6 cellular contexts compared by ENCODE assay signal in the genomic region with DNA sequence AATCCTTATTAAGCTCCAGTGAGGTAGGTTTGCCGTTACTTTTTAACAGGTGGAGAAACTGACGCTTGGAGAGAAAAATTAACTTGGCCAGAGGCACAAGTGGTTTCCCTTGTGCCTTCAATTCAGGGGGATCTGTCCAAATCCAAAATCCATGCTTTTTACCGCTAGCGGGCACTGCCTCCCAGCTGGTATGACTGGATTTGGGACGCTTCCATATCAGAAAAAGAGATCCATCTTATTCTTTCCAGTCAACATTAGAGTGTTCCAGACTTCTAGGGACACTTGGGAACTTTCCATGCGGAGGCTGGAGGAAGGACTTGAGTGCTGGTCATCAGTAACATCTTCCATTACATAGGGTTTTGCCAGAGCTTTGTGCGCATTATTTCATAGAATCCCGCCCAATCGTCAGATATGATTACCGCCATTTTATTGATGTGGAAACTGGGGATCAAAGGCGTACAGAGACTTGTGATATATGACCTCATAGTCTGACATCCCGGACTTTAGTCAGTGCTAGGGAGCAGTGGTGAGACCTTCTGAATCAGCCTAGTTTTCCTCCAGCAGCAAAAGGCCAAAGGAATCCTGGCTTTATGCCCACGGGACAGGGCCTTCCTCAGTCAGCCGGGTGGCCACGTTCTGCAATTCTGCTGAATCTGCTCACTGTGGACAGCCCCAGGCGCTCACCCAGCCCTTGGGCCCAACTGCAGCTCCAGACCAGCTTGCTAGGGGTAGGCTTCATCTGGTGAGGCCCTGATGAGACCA. TPM values are rescaled to one million over a fixed set of nuclear protein-coding genes. Genes with fewer than 3 reads are reported as not detected.
DNase-seq lines count a peak whose midpoint lies in the region; ATAC-seq and TF ChIP-seq lines count a peak whose summit lies in the region.

No MANE protein-coding gene starts in this region.

- H3K9me3 ChIP-seq in CD8-positive, alpha-beta memory T cell (ENCODE audit: low read length), result no peaks in the 10 kb centered on the region
- H3K9me3 ChIP-seq in left lung, result no peaks in the 10 kb centered on the region

- ATAC-seq in WTC11, result no peak
- ATAC-seq in left lung, result peak; percentile 3
- no peak for ATAC-seq in GM18873 (IDR thresholded peaks at IDR 0.05; ENCODE audit: low FRiP score, unreplicated experiment)

- TF ChIP-seq CTCF in WTC11 (IDR thresholded peaks at IDR 0.05) (no peak), left lung (IDR thresholded peaks at IDR 0.05) (no peak)

- intact Hi-C loops in left lung (cut with DNase I), result no loop called here

- no peak overlapping the region for H3K4me3 ChIP-seq in CD8-positive, alpha-beta memory T cell (ENCODE audit: low read length)
- H3K4me3 ChIP-seq in left lung, result no peak overlapping the region

- H3K4me3 Mint-ChIP-seq in CD8-positive, alpha-beta memory T cell, result peak overlapping the region; percentile 82 to 94 (median 89)
- peak overlapping the region; percentile 80 for H3K4me3 Mint-ChIP-seq in WTC11

- H3K36me3 ChIP-seq in CD8-positive, alpha-beta memory T cell (ENCODE audit: insufficient read depth, low read length), result no peaks in the 10 kb centered on the region
- peaks cover 0 to 4% of the 10 kb centered on the region in 2 donors for H3K36me3 ChIP-seq in left lung

- H3K27me3 ChIP-seq in CD8-positive, alpha-beta memory T cell (ENCODE audit: insufficient read depth, low read length, poor library complexity, severe bottlenecking), result no peaks in the 10 kb centered on the region
- no peaks in the 10 kb centered on the region for H3K27me3 ChIP-seq in left lung

- H3K27ac ChIP-seq in CD8-positive, alpha-beta memory T cell (ENCODE audit: low read depth, low read length), result peak overlapping the region; percentile 67
- H3K27ac ChIP-seq in left lung, result peak overlapping the region; percentile 87 to 88

- POLR2A ChIA-PET in CD8-positive, alpha-beta memory T cell (lab: Charles Lee), result interaction anchor here (0.6 to 2.7 kb wide), 5 partner anchors 13 to 129 kb away, joined by 3 to 15 read pairs (median 5); a partner anchor contains a TSS
- POLR2A ChIA-PET in WTC11 (lab: Charles Lee), result interaction anchor here (0.8 to 1.0 kb wide), 2 partner anchors 13 to 130 kb away, joined by 3 to 4 read pairs; no protein-coding TSS in a partner anchor

- peaks cover 62 to 77% (median 69%) of the 10 kb centered on the region in 3 donors for H3K4me1 Mint-ChIP-seq in CD8-positive, alpha-beta memory T cell
- H3K4me1 Mint-ChIP-seq in WTC11, result peaks cover 9% of the 10 kb centered on the region

- no peak for DNase-seq in CD8-positive, alpha-beta memory T cell
- DNase-seq in WTC11 (ENCODE audit: low spot score) (no peak), left lung (peak; percentile 56 to 79), GOT3 (lab: John Stamatoyannopoulos, UW) (no peak), NCI-H1092 (lab: John Stamatoyannopoulos, UW) (no peak)

- peaks cover 0 to 6% (median 3%) of the 10 kb centered on the region in 3 donors for H3K36me3 Mint-ChIP-seq in CD8-positive, alpha-beta memory T cell
- H3K36me3 Mint-ChIP-seq in WTC11, result peaks cover 7% of the 10 kb centered on the region

- H3K4me1 ChIP-seq in CD8-positive, alpha-beta memory T cell (ENCODE audit: insufficient read depth, low read length), result peaks cover 68% of the 10 kb centered on the region
- peaks cover 15 to 49% of the 10 kb centered on the region in 2 donors for H3K4me1 ChIP-seq in left lung

- no peaks in the 10 kb centered on the region for H3K9me3 Mint-ChIP-seq in CD8-positive, alpha-beta memory T cell
- H3K9me3 Mint-ChIP-seq in WTC11, result 0 out of 2 replicates have a peak, but pooled peaks cover 4% of the 10 kb centered on the region

- H3K27ac Mint-ChIP-seq in CD8-positive, alpha-beta memory T cell, result peak overlapping the region; percentile 50 to 97 (median 88)
- no peak overlapping the region for H3K27ac Mint-ChIP-seq in WTC11

- no peaks in the 10 kb centered on the region for H3K27me3 Mint-ChIP-seq in CD8-positive, alpha-beta memory T cell
- H3K27me3 Mint-ChIP-seq in WTC11 (ENCODE audit: low read depth), result peaks cover 2% of the 10 kb centered on the region; the same call in 1 of the 2 replicates

- CTCF ChIA-PET in CD8-positive, alpha-beta memory T cell (lab: Charles Lee), result interaction anchor here (0.6 to 10.1 kb wide), 14 partner anchors 18 to 322 kb away, joined by 3 to 102 read pairs (median 4); a partner anchor contains a TSS
- CTCF ChIA-PET in WTC11 (lab: Charles Lee), result interaction anchor here (1.2 to 4.6 kb wide), 10 partner anchors 11 to 322 kb away, joined by 3 to 63 read pairs (median 12); a partner anchor contains a TSS

TF ChIP-seq in WTC11, 78 proteins besides CTCF, POLR2A, EP300 and RAD21 (continues in another document):
- TF ChIP-seq RELA (CRISPR knock-in tag; IDR thresholded peaks at IDR 0.05; ENCODE audit: borderline replicate concordance), result no peak
- no peak for TF ChIP-seq GABPB1 (CRISPR knock-in tag; IDR thresholded peaks at IDR 0.05)
- TF ChIP-seq, protein P1, sequence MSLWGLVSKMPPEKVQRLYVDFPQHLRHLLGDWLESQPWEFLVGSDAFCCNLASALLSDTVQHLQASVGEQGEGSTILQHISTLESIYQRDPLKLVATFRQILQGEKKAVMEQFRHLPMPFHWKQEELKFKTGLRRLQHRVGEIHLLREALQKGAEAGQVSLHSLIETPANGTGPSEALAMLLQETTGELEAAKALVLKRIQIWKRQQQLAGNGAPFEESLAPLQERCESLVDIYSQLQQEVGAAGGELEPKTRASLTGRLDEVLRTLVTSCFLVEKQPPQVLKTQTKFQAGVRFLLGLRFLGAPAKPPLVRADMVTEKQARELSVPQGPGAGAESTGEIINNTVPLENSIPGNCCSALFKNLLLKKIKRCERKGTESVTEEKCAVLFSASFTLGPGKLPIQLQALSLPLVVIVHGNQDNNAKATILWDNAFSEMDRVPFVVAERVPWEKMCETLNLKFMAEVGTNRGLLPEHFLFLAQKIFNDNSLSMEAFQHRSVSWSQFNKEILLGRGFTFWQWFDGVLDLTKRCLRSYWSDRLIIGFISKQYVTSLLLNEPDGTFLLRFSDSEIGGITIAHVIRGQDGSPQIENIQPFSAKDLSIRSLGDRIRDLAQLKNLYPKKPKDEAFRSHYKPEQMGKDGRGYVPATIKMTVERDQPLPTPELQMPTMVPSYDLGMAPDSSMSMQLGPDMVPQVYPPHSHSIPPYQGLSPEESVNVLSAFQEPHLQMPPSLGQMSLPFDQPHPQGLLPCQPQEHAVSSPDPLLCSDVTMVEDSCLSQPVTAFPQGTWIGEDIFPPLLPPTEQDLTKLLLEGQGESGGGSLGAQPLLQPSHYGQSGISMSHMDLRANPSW (CRISPR knock-in tag; conservative IDR thresholded peaks at IDR 0.05; ENCODE audit: low read depth), result no peak
- TF ChIP-seq GTF2I (CRISPR knock-in tag; conservative IDR thresholded peaks at IDR 0.05), result no peak
- no peak for TF ChIP-seq CREB1 (CRISPR knock-in tag; IDR thresholded peaks at IDR 0.05)
- no peak for TF ChIP-seq OVOL2 (CRISPR knock-in tag; IDR thresholded peaks at IDR 0.05; ENCODE audit: borderline replicate concordance)
- TF ChIP-seq, protein P2, sequence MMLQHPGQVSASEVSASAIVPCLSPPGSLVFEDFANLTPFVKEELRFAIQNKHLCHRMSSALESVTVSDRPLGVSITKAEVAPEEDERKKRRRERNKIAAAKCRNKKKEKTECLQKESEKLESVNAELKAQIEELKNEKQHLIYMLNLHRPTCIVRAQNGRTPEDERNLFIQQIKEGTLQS (CRISPR knock-in tag; conservative IDR thresholded peaks at IDR 0.05), result no peak
- TF ChIP-seq, protein P3, sequence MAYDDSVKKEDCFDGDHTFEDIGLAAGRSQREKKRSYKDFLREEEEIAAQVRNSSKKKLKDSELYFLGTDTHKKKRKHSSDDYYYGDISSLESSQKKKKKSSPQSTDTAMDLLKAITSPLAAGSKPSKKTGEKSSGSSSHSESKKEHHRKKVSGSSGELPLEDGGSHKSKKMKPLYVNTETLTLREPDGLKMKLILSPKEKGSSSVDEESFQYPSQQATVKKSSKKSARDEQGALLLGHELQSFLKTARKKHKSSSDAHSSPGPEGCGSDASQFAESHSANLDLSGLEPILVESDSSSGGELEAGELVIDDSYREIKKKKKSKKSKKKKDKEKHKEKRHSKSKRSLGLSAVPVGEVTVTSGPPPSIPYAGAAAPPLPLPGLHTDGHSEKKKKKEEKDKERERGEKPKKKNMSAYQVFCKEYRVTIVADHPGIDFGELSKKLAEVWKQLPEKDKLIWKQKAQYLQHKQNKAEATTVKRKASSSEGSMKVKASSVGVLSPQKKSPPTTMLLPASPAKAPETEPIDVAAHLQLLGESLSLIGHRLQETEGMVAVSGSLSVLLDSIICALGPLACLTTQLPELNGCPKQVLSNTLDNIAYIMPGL (CRISPR knock-in tag; IDR thresholded peaks at IDR 0.05), result no peak
- TF ChIP-seq, protein P4, sequence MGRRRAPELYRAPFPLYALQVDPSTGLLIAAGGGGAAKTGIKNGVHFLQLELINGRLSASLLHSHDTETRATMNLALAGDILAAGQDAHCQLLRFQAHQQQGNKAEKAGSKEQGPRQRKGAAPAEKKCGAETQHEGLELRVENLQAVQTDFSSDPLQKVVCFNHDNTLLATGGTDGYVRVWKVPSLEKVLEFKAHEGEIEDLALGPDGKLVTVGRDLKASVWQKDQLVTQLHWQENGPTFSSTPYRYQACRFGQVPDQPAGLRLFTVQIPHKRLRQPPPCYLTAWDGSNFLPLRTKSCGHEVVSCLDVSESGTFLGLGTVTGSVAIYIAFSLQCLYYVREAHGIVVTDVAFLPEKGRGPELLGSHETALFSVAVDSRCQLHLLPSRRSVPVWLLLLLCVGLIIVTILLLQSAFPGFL (CRISPR knock-in tag; IDR thresholded peaks at IDR 0.05; ENCODE audit: borderline replicate concordance), result no peak

RNA-seq across cellular contexts. Expression of a gene that starts 1.1 kb away (rescaled TPM):
- 10 to 100 TPM; 62.4 to 70.0 TPM for total RNA-seq in CD8-positive, alpha-beta memory T cell
- 32.5 TPM for polyA plus RNA-seq in CD8-positive, alpha-beta memory T cell
- total RNA-seq in WTC11 (2021) (54.8 to 67.3 TPM (median 62.9 TPM) in 3 replicates), left lung (10 to 100 TPM; 43.5 to 54.6 TPM)

RNA-seq across cellular contexts. Expression of a gene that starts 45.0 kb away (rescaled TPM):
- total RNA-seq in CD8-positive, alpha-beta memory T cell, result 10 to 100 TPM; 46.2 to 49.6 TPM
- polyA plus RNA-seq in CD8-positive, alpha-beta memory T cell, result 43.7 TPM
- total RNA-seq in WTC11 (2021) (17.0 to 22.6 TPM (median 20.5 TPM) in 3 replicates), left lung (10 to 100 TPM; 50.1 to 53.8 TPM)

RNA-seq across cellular contexts. Expression of a gene that starts 55.9 kb away (rescaled TPM):
- total RNA-seq in CD8-positive, alpha-beta memory T cell, result under 1 TPM; 0.33 to 0.88 TPM
- polyA plus RNA-seq in CD8-positive, alpha-beta memory T cell, result 0.07 TPM
- total RNA-seq in WTC11 (2021) (0.02 to 0.33 TPM in 2 of 3 replicates, not detected in the other), left lung (10 to 100 TPM in 1 of 2 donors, 1 to 10 TPM in 1; 9.8 to 15.6 TPM)

Comparison
In these comparisons a context has a peak if more than half of its experiments do, and no peak if none do; other contexts are left out.
1. DNase-seq: peak in left lung (2 of 2); none in CD8-positive, alpha-beta memory T cell (0 of 5), WTC11 (single experiment), GOT3 (single experiment) and NCI-H1092 (single experiment).